Comparison of ENCODE assay signal across 10 cellular contexts in the genomic region with DNA sequence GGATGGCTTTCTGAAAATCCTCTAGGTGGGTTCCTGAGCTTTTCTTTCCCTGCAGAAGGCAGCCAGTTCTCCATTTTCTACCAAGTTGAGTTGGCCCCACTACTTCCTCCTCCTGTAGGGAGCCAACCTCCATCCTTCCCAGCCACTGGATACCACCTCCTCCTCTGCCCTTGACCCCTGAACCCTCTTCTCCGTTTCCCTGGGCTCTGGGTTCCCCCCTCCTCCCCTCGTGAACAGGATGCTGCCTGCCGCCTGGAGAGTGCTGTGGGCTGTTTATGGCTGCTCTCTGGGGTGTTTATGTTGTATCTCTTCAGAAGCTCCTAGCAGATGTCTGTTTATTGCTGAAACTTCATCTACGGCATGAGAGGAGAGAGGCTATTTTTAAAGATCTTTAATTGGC. TPM values are rescaled to one million over a fixed set of nuclear protein-coding genes. Genes with fewer than 3 reads are reported as not detected.
A peak's percentile ranks its signal among the peaks of the same experiment; 100 is the strongest.
DNase-seq lines count a peak whose midpoint lies in the region; ATAC-seq and TF ChIP-seq lines count a peak whose summit lies in the region.
"Had no signal": no experiment of that assay in that cellular context is flagged by ENCODE, and none has a peak within 500 bp of the region (broad histone marks: within the 10 kb centered on the region; RNA-seq: fewer than 3 reads in every experiment).

No MANE protein-coding gene starts in this region.

- H3K4me3 ChIP-seq in PC-9: no peak overlapping the region
- no peak overlapping the region for H3K4me3 ChIP-seq in fibroblast of villous mesenchyme (ENCODE audit: low read depth, low read length)
- H3K4me3 ChIP-seq in stomach smooth muscle (ENCODE audit: low read length in 2 of 2): peak overlapping the region in 1 of 2 donors; percentile 35
- H3K4me3 ChIP-seq: HAP-1 had no signal

- H2BK120ac ChIP-seq in H9 (ENCODE audit: low read depth, low read length, poor library complexity, severe bottlenecking): no peak overlapping the region

- POLR2A ChIA-PET in PC-9 (lab: Charles Lee; ENCODE audit: unreplicated experiment): interaction anchor here (0.6 kb wide), 2 partner anchors 31 to 64 kb away, joined by 5 to 13 read pairs; no protein-coding TSS in a partner anchor

- H3K4me2 ChIP-seq in PC-9 (peak overlapping the region; percentile 49), H9 (ENCODE audit: insufficient read depth, insufficient read length, low read length) (no peak overlapping the region)

- H3T11ph ChIP-seq in H9 (ENCODE audit: low read length): no peak overlapping the region

- no peak for TF ChIP-seq CTCF in PC-9 (conservative IDR thresholded peaks at IDR 0.05)
- peak; percentile 30 for TF ChIP-seq CTCF in fibroblast of villous mesenchyme (IDR thresholded peaks at IDR 0.05; ENCODE audit: insufficient read depth, low read depth, low read length)
- TF ChIP-seq CTCF in H9 (conservative IDR thresholded peaks at IDR 0.05): no peak; the same call in 2 of the 3 replicates

- CTCF ChIA-PET in PC-9 (lab: Charles Lee): no interaction called here

- peaks cover 41% of the 10 kb centered on the region for H3K27me3 Mint-ChIP-seq in H9 (ENCODE audit: low read depth)

- no peaks in the 10 kb centered on the region for H3K9me3 Mint-ChIP-seq in H9

- no peak overlapping the region for H4K8ac ChIP-seq in H9 (replicated peaks; ENCODE audit: insufficient read length, low read depth, low read length)

- no peak overlapping the region for H3K4ac ChIP-seq in H9 (ENCODE audit: low read depth, low read length)

- no peaks in the 10 kb centered on the region for H3K79me1 ChIP-seq in H9 (ENCODE audit: insufficient read depth, low read depth, low read length, poor library complexity, severe bottlenecking)

- peak overlapping the region; percentile 54 for H3K27ac ChIP-seq in PC-9
- H3K27ac ChIP-seq in stomach smooth muscle (ENCODE audit: low read length): peak overlapping the region; percentile 78
- no peak overlapping the region for H3K27ac ChIP-seq in H9 (ENCODE audit: insufficient read length, low read depth, low read length)
- H3K27ac ChIP-seq: parathyroid adenoma had no signal

- ATAC-seq in GM19455 (IDR thresholded peaks at IDR 0.05; ENCODE audit: unreplicated experiment) (no peak), HG02981 (IDR thresholded peaks at IDR 0.05; ENCODE audit: unreplicated experiment) (no peak)

- H2BK15ac ChIP-seq in H9 (ENCODE audit: low read depth, low read length): no peak overlapping the region

- no peak overlapping the region for H2AK5ac ChIP-seq in H9 (ENCODE audit: insufficient read length, low read length)

- H3K79me2 ChIP-seq in PC-9 (ENCODE audit: low read depth) (peaks cover 72% of the 10 kb centered on the region), H9 (ENCODE audit: insufficient read depth, low read length) (no peaks in the 10 kb centered on the region)
- H3K79me2 ChIP-seq: parathyroid adenoma had no signal

- peak; percentile 51 for DNase-seq in NCI-H510A treated with DMSO at 0.1 percent for 48 hours (lab: John Stamatoyannopoulos, UW)
- no peak for DNase-seq in NCI-H510A (lab: John Stamatoyannopoulos, UW)
- no peak for DNase-seq in PC-9
- DNase-seq in fibroblast of villous mesenchyme (ENCODE audit: low read depth): peak; percentile 84
- no peak for DNase-seq in H9

- H3K4me1 ChIP-seq in PC-9 (replicated peaks; ENCODE audit: insufficient read depth): peaks cover 60% of the 10 kb centered on the region
- peaks cover 73% of the 10 kb centered on the region for H3K4me1 ChIP-seq in stomach smooth muscle (ENCODE audit: control insufficient read depth, insufficient read depth, low read length)
- no peaks in the 10 kb centered on the region for H3K4me1 ChIP-seq in H9 (ENCODE audit: insufficient read depth, low read length)
- H3K4me1 ChIP-seq: HAP-1, parathyroid adenoma had no signal

- H3K27me3 ChIP-seq in PC-9 (ENCODE audit: insufficient read depth, low read depth) (no peaks in the 10 kb centered on the region), stomach smooth muscle (ENCODE audit: control insufficient read depth in 1 of 2, insufficient read depth in 2 of 2, low read length in 2 of 2) (no peaks in the 10 kb centered on the region), H9 (ENCODE audit: insufficient read depth, low read length) (no peaks in the 10 kb centered on the region; the same call in 1 of the 2 replicates)

- H4K5ac ChIP-seq in H9 (ENCODE audit: insufficient read length, low read depth, low read length): no peak overlapping the region

- no peak overlapping the region; the same call in 1 of the 2 replicates for H3K14ac ChIP-seq in H9 (ENCODE audit: insufficient read depth, low read length)

- no peak overlapping the region for H3K23ac ChIP-seq in H9 (ENCODE audit: insufficient read length, low read depth, low read length)

- H3K36me3 Mint-ChIP-seq in H9 (ENCODE audit: insufficient read depth in 1 of 3, low read depth in 3 of 3): no peaks in the 10 kb centered on the region

- H3K36me3 ChIP-seq in PC-9 (ENCODE audit: low read depth) (no peaks in the 10 kb centered on the region; the same call in 1 of the 2 replicates), stomach smooth muscle (ENCODE audit: control insufficient read depth in 2 of 2, insufficient read depth in 2 of 2, low read length in 2 of 2) (peaks cover 0 to 10% of the 10 kb centered on the region in 2 donors)
- H3K36me3 ChIP-seq: HAP-1 had no signal

- BruUV-seq in PC-9 (replicated peaks; lab: Mats Ljungman, UMichigan): no TSS peak

- H3F3A ChIP-seq in PC-9 (ENCODE audit: insufficient read depth, low read depth): peaks cover 7% of the 10 kb centered on the region; the same call in 1 of the 2 replicates

- H3K9me2 ChIP-seq in PC-9 (ENCODE audit: insufficient read depth): no peaks in the 10 kb centered on the region

- H4K20me1 ChIP-seq in PC-9 (ENCODE audit: insufficient read depth) (no peaks in the 10 kb centered on the region), H9 (ENCODE audit: control insufficient read depth, insufficient read depth, insufficient read length) (no peaks in the 10 kb centered on the region)

- no peak overlapping the region for H2BK20ac ChIP-seq in H9 (ENCODE audit: low read depth, low read length, poor library complexity, severe bottlenecking)

- peak overlapping the region; percentile 19 to 36 for H3K9ac ChIP-seq in stomach smooth muscle (ENCODE audit: low read length in 2 of 2)
- no peak overlapping the region for H3K9ac ChIP-seq in H9 (ENCODE audit: extremely low read depth, insufficient read length, low read length)
- H3K9ac ChIP-seq: parathyroid adenoma had no signal

- intact Hi-C loops in PC-9 (cut with micrococcal nuclease; ENCODE audit: unreplicated experiment): loop anchor here (2.0 to 10.0 kb wide), 2 partner anchors 64 kb away; no protein-coding TSS in a partner anchor

- H3K56ac ChIP-seq in H9 (ENCODE audit: insufficient read length, low read depth, low read length): no peak overlapping the region

- H3K18ac ChIP-seq in H9 (ENCODE audit: insufficient read length, low read depth, low read length): no peak overlapping the region

- WGBS in H9 (ENCODE audit: extremely low coverage, insufficient read length, low lambda C conversion rate): no CpG with 5 or more reads among the region's 4 CpGs

- no peak overlapping the region for H2BK5ac ChIP-seq in H9 (ENCODE audit: insufficient read length, low read length)

- H3K4me1 Mint-ChIP-seq in H9: peaks cover 8 to 12% of the 10 kb centered on the region in 2 experiments

- H2AFZ ChIP-seq in PC-9 (no peak overlapping the region), H9 (ENCODE audit: low read length) (no peak overlapping the region)
- H2AFZ ChIP-seq: parathyroid adenoma had no signal

- H3K4me3 Mint-ChIP-seq in H9: no peak overlapping the region

- H4K91ac ChIP-seq in H9 (ENCODE audit: insufficient read length, low read depth, low read length): no peak overlapping the region

- H3K9me3 ChIP-seq in PC-9 (ENCODE audit: insufficient read depth, low read depth) (no peaks in the 10 kb centered on the region), stomach smooth muscle (ENCODE audit: control insufficient read depth in 2 of 2, low read length in 2 of 2) (no peaks in the 10 kb centered on the region), H9 (ENCODE audit: control insufficient read depth, low read depth, low read length) (no peaks in the 10 kb centered on the region)
- H3K9me3 ChIP-seq: HAP-1 had no signal

- no peaks in the 10 kb centered on the region for H3K23me2 ChIP-seq in H9 (ENCODE audit: insufficient read length, low read depth, low read length, poor library complexity, severe bottlenecking)

- H3K27ac Mint-ChIP-seq in H9: peak overlapping the region in 1 of 3 experiments; percentile 54; a peak in 1 of 7 replicates

- no peak overlapping the region for H2BK12ac ChIP-seq in H9 (ENCODE audit: insufficient read length, low read depth, low read length)

RNA-seq across cellular contexts. Expression of a gene that starts 8.6 kb away (rescaled TPM):
- total RNA-seq in PC-9 (2021) (30.5 and 32.4 TPM in 2 replicates), fibroblast of villous mesenchyme (164 and 323 TPM in 2 replicates), H9 (2021) (4.7 and 6.0 TPM in 2 replicates)

Comparison
In these comparisons a context has a peak if more than half of its experiments do, and no peak if none do; other contexts are left out.
1. DNase-seq: peak in NCI-H510A treated with DMSO at 0.1 percent for 48 hours (single experiment) and fibroblast of villous mesenchyme (single experiment); none in NCI-H510A (single experiment), PC-9 (0 of 2) and H9 (single experiment).